18 cellular contexts compared by ENCODE assay signal in genomic region chr19:12982648-12983047, GRCh38. TPM values are rescaled to one million over a fixed set of nuclear protein-coding genes. Genes with fewer than 3 reads are reported as not detected.
DNase-seq lines count a peak whose midpoint lies in the region; TF ChIP-seq lines count a peak whose summit lies in the region.
"Had no signal": no experiment of that assay in that cellular context is flagged by ENCODE, and none has a peak within 500 bp of the region (broad histone marks: within the 10 kb centered on the region; RNA-seq: fewer than 3 reads in every experiment).

No MANE protein-coding gene starts in this region.

- intact Hi-C loops in dorsolateral prefrontal cortex (cut with DNase I): loop anchor here in 1 of 2 donors (2.0 kb wide), 1 partner anchor 78 kb away; no protein-coding TSS in a partner anchor

- POLR2A ChIA-PET in CD8-positive, alpha-beta memory T cell (lab: Charles Lee): no interaction called here

- H3K4me3 ChIP-seq in KMS-11 (IDR thresholded peaks at IDR 0.05; ENCODE audit: insufficient read depth, low read depth, low read length) (no peak overlapping the region), dorsolateral prefrontal cortex (peak overlapping the region in 18 of 59 donors; percentile 27 to 62 (median 49))
- H3K4me3 ChIP-seq in CD8-positive, alpha-beta memory T cell (ENCODE audit: low read length): no peak overlapping the region

- no peak for TF ChIP-seq CTCF in C4-2B (conservative IDR thresholded peaks at IDR 0.05)
- TF ChIP-seq CTCF in KMS-11 (conservative IDR thresholded peaks at IDR 0.05; ENCODE audit: low read depth, low read length): no peak
- no peak for TF ChIP-seq CTCF in dorsolateral prefrontal cortex (IDR thresholded peaks at IDR 0.05 in 54 of 56, conservative IDR thresholded peaks at IDR 0.05 in 2 of 56; ENCODE audit: low read depth in 1 of 56, partially characterized antibody in 56 of 56)

- H3K4me3 Mint-ChIP-seq in CD8-positive, alpha-beta memory T cell: no peak overlapping the region
- H3K4me3 Mint-ChIP-seq: CD14-positive monocyte, H9 had no signal

- peaks cover 11 to 18% of the 10 kb centered on the region in 2 donors for H3K27me3 Mint-ChIP-seq in CD8-positive, alpha-beta memory T cell

- CTCF ChIA-PET in CD8-positive, alpha-beta memory T cell (lab: Charles Lee): interaction anchor here (1.3 to 6.1 kb wide), 4 partner anchors 48 to 112 kb away, joined by 5 to 31 read pairs (median 10); no protein-coding TSS in a partner anchor

- H3K79me2 ChIP-seq in KMS-11 (ENCODE audit: insufficient read depth, low read depth): no peaks in the 10 kb centered on the region

- peaks cover 44% of the 10 kb centered on the region for H3K27me3 ChIP-seq in KMS-11 (ENCODE audit: insufficient read depth, low read depth)
- H3K27me3 ChIP-seq in dorsolateral prefrontal cortex: no peaks in the 10 kb centered on the region
- peaks cover 7% of the 10 kb centered on the region for H3K27me3 ChIP-seq in CD8-positive, alpha-beta memory T cell (ENCODE audit: insufficient read depth, low read length, poor library complexity, severe bottlenecking)

- no peaks in the 10 kb centered on the region for H4K20me1 ChIP-seq in KMS-11 (ENCODE audit: insufficient read depth)

- H3K9me3 ChIP-seq in CD8-positive, alpha-beta memory T cell (ENCODE audit: low read length): no peaks in the 10 kb centered on the region

- H3K4me1 Mint-ChIP-seq in CD8-positive, alpha-beta memory T cell: peaks cover 8 to 12% (median 10%) of the 10 kb centered on the region in 3 donors

- H2AFZ ChIP-seq in KMS-11 (ENCODE audit: low read depth): no peak overlapping the region

- DNase-seq in dorsolateral prefrontal cortex: no peak
- no peak for DNase-seq in substantia nigra (lab: John Stamatoyannopoulos, UW)
- DNase-seq in NCI-H1417 (lab: John Stamatoyannopoulos, UW): no peak
- DNase-seq in hypothalamus (lab: John Stamatoyannopoulos, UW): no peak
- DNase-seq in CD8-positive, alpha-beta memory T cell: no peak
- DNase-seq: ACHN, H9, KBM-7, NCI-H146, NCI-H2081, NCI-H524 treated with DMSO at 0.1 percent for 48 hours, NCI-H82, OCI-M1, SW 1271 had no signal

- H3K27ac ChIP-seq in C4-2B (peak overlapping the region; percentile 36; the same call in 1 of the 2 replicates), KMS-11 (no peak overlapping the region), dorsolateral prefrontal cortex (peak overlapping the region in 56 of 59 donors; percentile 48 to 99 (median 92)), substantia nigra (ENCODE audit: low read depth, low read length, poor library complexity, severe bottlenecking) (peak overlapping the region; percentile 94)
- H3K27ac ChIP-seq in CD8-positive, alpha-beta memory T cell (ENCODE audit: low read depth, low read length): no peak overlapping the region

- peaks cover 25% of the 10 kb centered on the region for H3K4me1 ChIP-seq in KMS-11 (ENCODE audit: low read depth, poor library complexity, severe bottlenecking)
- peaks cover 28% of the 10 kb centered on the region for H3K4me1 ChIP-seq in CD8-positive, alpha-beta memory T cell (ENCODE audit: insufficient read depth, low read length)

- H3K4me2 ChIP-seq in KMS-11: peak overlapping the region; percentile 25; the same call in 1 of the 2 replicates

- no peaks in the 10 kb centered on the region for H3K36me3 ChIP-seq in KMS-11 (ENCODE audit: insufficient read depth)
- H3K36me3 ChIP-seq in CD8-positive, alpha-beta memory T cell (ENCODE audit: insufficient read depth, low read length): no peaks in the 10 kb centered on the region

- H3K36me3 Mint-ChIP-seq in CD8-positive, alpha-beta memory T cell: peaks cover 0 to 5% (median 0%) of the 10 kb centered on the region in 3 donors
- H3K36me3 Mint-ChIP-seq: CD14-positive monocyte had no signal

- no peaks in the 10 kb centered on the region for H3K9me3 Mint-ChIP-seq in CD8-positive, alpha-beta memory T cell
- H3K9me3 Mint-ChIP-seq: CD14-positive monocyte, H9 had no signal

- no peak overlapping the region for H3K27ac Mint-ChIP-seq in CD8-positive, alpha-beta memory T cell
- H3K27ac Mint-ChIP-seq: CD14-positive monocyte, H9 had no signal

- H3K9ac ChIP-seq in KMS-11: no peak overlapping the region

RNA-seq across cellular contexts. Expression of gene NFIX, which starts 12.6 kb away (rescaled TPM):
- 100 to 1,000 TPM; 219 to 402 (median 309) TPM for total RNA-seq in dorsolateral prefrontal cortex
- 1 to 10 TPM; 2.3 to 2.8 TPM for total RNA-seq in CD8-positive, alpha-beta memory T cell
- polyA plus RNA-seq in CD8-positive, alpha-beta memory T cell: 0.94 TPM

RNA-seq across cellular contexts. Expression of gene DAND5, which starts 13.3 kb away (rescaled TPM):
- 1 to 10 TPM in 1 of 120 experiments, under 1 TPM in 49, not detected in 70; 0.14 to 1.1 (median 0.35) TPM for total RNA-seq in dorsolateral prefrontal cortex
- total RNA-seq in CD8-positive, alpha-beta memory T cell: not detected
- polyA plus RNA-seq in CD8-positive, alpha-beta memory T cell: not detected
- total RNA-seq: SK-MEL-5 had no signal
- polyA plus RNA-seq: CD14-positive monocyte had no signal

RNA-seq across cellular contexts. Expression of gene GADD45GIP1, which starts 25.6 kb away (rescaled TPM):
- 10 to 100 TPM; 11.9 to 33.8 (median 19.3) TPM for total RNA-seq in dorsolateral prefrontal cortex
- total RNA-seq in CD8-positive, alpha-beta memory T cell: 10 to 100 TPM; 37.3 to 38.6 TPM
- 64.1 TPM for polyA plus RNA-seq in CD8-positive, alpha-beta memory T cell

RNA-seq across cellular contexts. Expression of gene RAD23A, which starts 37.0 kb away (rescaled TPM):
- total RNA-seq in dorsolateral prefrontal cortex: 100 to 1,000 TPM in 46 of 120 experiments, 10 to 100 TPM in 74; 61.4 to 130 (median 95.7) TPM
- 100 to 1,000 TPM; 227 to 230 TPM for total RNA-seq in CD8-positive, alpha-beta memory T cell
- polyA plus RNA-seq in CD8-positive, alpha-beta memory T cell: 115 TPM

RNA-seq across cellular contexts. Expression of gene CALR, which starts 44.2 kb away (rescaled TPM):
- total RNA-seq in dorsolateral prefrontal cortex: 100 to 1,000 TPM; 148 to 544 (median 264) TPM
- total RNA-seq in CD8-positive, alpha-beta memory T cell: 100 to 1,000 TPM; 832 to 843 TPM
- polyA plus RNA-seq in CD8-positive, alpha-beta memory T cell: 174 TPM

Comparison
In these comparisons a context has a peak if more than half of its experiments do, and no peak if none do; other contexts are left out.
1. H3K27ac ChIP-seq: peak in C4-2B (single experiment), dorsolateral prefrontal cortex (56 of 59) and substantia nigra (single experiment); none in KMS-11 (single experiment) and CD8-positive, alpha-beta memory T cell (single experiment).
2. RNA of gene NFIX, which starts 12.6 kb away (total RNA-seq): 219 to 402 TPM in dorsolateral prefrontal cortex; 2.3 to 2.8 TPM in CD8-positive, alpha-beta memory T cell; every median in the first group is over 10 times any median in the second.